ENCODE assay signal across 30 cellular contexts in genomic region chr1:109045595-109045994, GRCh38. TPM values are rescaled to one million over a fixed set of nuclear protein-coding genes. Genes with fewer than 3 reads are reported as not detected.
DNase-seq lines count a peak whose midpoint lies in the region; TF ChIP-seq lines count a peak whose summit lies in the region.
"Had no signal": no experiment of that assay in that cellular context is flagged by ENCODE, and none has a peak within 500 bp of the region (broad histone marks: within the 10 kb centered on the region; RNA-seq: fewer than 3 reads in every experiment).

No MANE protein-coding gene starts in this region.

- H3K4me1 ChIP-seq in HEK293 (ENCODE audit: control insufficient read depth, insufficient read depth, low read length) = no peaks in the 10 kb centered on the region
- peaks cover 7 to 10% (median 8%) of the 10 kb centered on the region in 4 donors for H3K4me1 ChIP-seq in stomach
- H3K4me1 ChIP-seq: BE2C, Caco-2 had no signal

- H3K4me3 ChIP-seq in HEK293 (ENCODE audit: low read depth, low read length) (no peak overlapping the region), stomach (no peak overlapping the region)
- H3K4me3 ChIP-seq: A549; BLaER1; BLaER1 treated with 17β-estradiol and CSF1 and Interleukin-3, amounts not matched to agents 10 nM and 100 nM had no signal

- peak overlapping the region in 2 of 3 experiments; percentile 38 to 41 for H3K4me3 Mint-ChIP-seq in nephron
- H3K4me3 Mint-ChIP-seq: B cell; CD14-positive monocyte; CD4-positive, alpha-beta memory T cell; CD4-positive, alpha-beta T cell; CD8-positive, alpha-beta T cell had no signal

- no peaks in the 10 kb centered on the region for H3K9me3 Mint-ChIP-seq in nephron
- H3K9me3 Mint-ChIP-seq: CD4-positive, alpha-beta memory T cell; CD4-positive, alpha-beta T cell; CD8-positive, alpha-beta memory T cell; CD8-positive, alpha-beta T cell had no signal

- intact Hi-C loops in stomach (cut with DNase I; ENCODE audit: low total_unique reads) = no loop called here

- TF ChIP-seq POLR2A in stomach (IDR thresholded peaks at IDR 0.05) = no peak

- peaks cover 11% of the 10 kb centered on the region for H3K27me3 Mint-ChIP-seq in nephron (ENCODE audit: low read depth)

- CTCF ChIA-PET in HEK293 (lab: Yijun Ruan, JAX) = interaction anchor here (0.8 kb wide), 1 partner anchor 43 kb away, joined by 4 read pairs; no protein-coding TSS in a partner anchor

- H3K36me3 Mint-ChIP-seq in nephron (ENCODE audit: low read depth) = no peaks in the 10 kb centered on the region
- H3K36me3 Mint-ChIP-seq: CD14-positive monocyte; CD4-positive, CD25-positive, alpha-beta regulatory T cell had no signal

- 52 to 69% (median 56%) methylated on average over 1 of the region's 1 CpG for WGBS in stomach, 5 donors

- H3K4me1 Mint-ChIP-seq in nephron = peaks cover 3% of the 10 kb centered on the region

- H3K27ac ChIP-seq in HEK293 (ENCODE audit: extremely low read depth, low read depth, low read length) (no peak overlapping the region), stomach (no peak overlapping the region)
- H3K27ac ChIP-seq: 22Rv1; A549; BLaER1; BLaER1 treated with 17β-estradiol and CSF1 and Interleukin-3, amounts not matched to agents 10 nM and 100 nM; C4-2B had no signal

- no peaks in the 10 kb centered on the region for H3K36me3 ChIP-seq in HEK293 (ENCODE audit: control insufficient read depth in 2 of 2, insufficient read depth in 1 of 2, low read length in 2 of 2)
- no peaks in the 10 kb centered on the region for H3K36me3 ChIP-seq in stomach
- H3K36me3 ChIP-seq: BE2C; BLaER1; BLaER1 treated with 17β-estradiol and CSF1 and Interleukin-3, amounts not matched to agents 10 nM and 100 nM had no signal

- DNase-seq in stomach (no peak), DMS 273 treated with DMSO at 0.1 percent for 48 hours (lab: John Stamatoyannopoulos, UW) (no peak)
- DNase-seq: 8988T; ACHN; AML-193; BE2C; C1 segment of cervical spinal cord; Caco-2; Calu3; CD4-positive, alpha-beta memory T cell; CD4-positive, alpha-beta T cell; CD4-positive, CD25-positive, alpha-beta regulatory T cell; CD8-positive, alpha-beta memory T cell; CD8-positive, alpha-beta T cell; COR-L47; DMS153; DMS53; DMS79; DMS79 treated with DMSO at 0.1 percent for 48 hours; DND-41; EL had no signal

- no peaks in the 10 kb centered on the region for H3K27me3 ChIP-seq in stomach
- H3K27me3 ChIP-seq: BE2C; BLaER1; BLaER1 treated with 17β-estradiol and CSF1 and Interleukin-3, amounts not matched to agents 10 nM and 100 nM had no signal

- POLR2A ChIA-PET in HEK293 (lab: Yijun Ruan, JAX) = no interaction called here

- no peaks in the 10 kb centered on the region for H3K9me3 ChIP-seq in HEK293 (ENCODE audit: control insufficient read depth, insufficient read depth, low read depth, low read length)
- no peaks in the 10 kb centered on the region for H3K9me3 ChIP-seq in stomach
- H3K9me3 ChIP-seq: A549; BE2C; BLaER1; BLaER1 treated with 17β-estradiol and CSF1 and Interleukin-3, amounts not matched to agents 10 nM and 100 nM; Caco-2 had no signal

- H3K27ac Mint-ChIP-seq in nephron = no peak overlapping the region
- H3K27ac Mint-ChIP-seq: B cell; CD4-positive, alpha-beta T cell; CD4-positive, CD25-positive, alpha-beta regulatory T cell; CD8-positive, alpha-beta memory T cell; CD8-positive, alpha-beta T cell had no signal

- TF ChIP-seq CTCF in HEK293 (tag by site-specific recombination; IDR thresholded peaks at IDR 0.05) = no peak
- no peak for TF ChIP-seq CTCF in nephron (IDR thresholded peaks at IDR 0.05; ENCODE audit: unreplicated experiment in 3 of 3)
- no peak for TF ChIP-seq CTCF in stomach (IDR thresholded peaks at IDR 0.05)

- no peak for TF ChIP-seq EP300 in stomach (IDR thresholded peaks at IDR 0.05)

TF ChIP-seq in HEK293, 187 proteins besides CTCF, POLR2A, EP300 and RAD21:
- TF ChIP-seq ZNF639 (tag by site-specific recombination; IDR thresholded peaks at IDR 0.05) (no peak), ZNF664 (tag by site-specific recombination; IDR thresholded peaks at IDR 0.05) (peak; percentile 99), KLF16 (tag by site-specific recombination; IDR thresholded peaks at IDR 0.05) (no peak)

RNA-seq across cellular contexts. Expression of gene WDR47, which starts 3.7 kb away (rescaled TPM):
- total RNA-seq in stomach = 10 to 100 TPM in 3 of 5 donors, 1 to 10 TPM in 2; 4.9 to 16.9 (median 11.1) TPM
- polyA plus RNA-seq in stomach = 1 to 10 TPM; 3.7 to 3.8 (median 3.7) TPM

RNA-seq across cellular contexts. Expression of gene TAF13, which starts 30.2 kb away (rescaled TPM):
- 10 to 100 TPM in 4 of 5 donors, 1 to 10 TPM in 1; 3.5 to 69.9 (median 25.2) TPM for total RNA-seq in stomach
- 10 to 100 TPM; 20.4 to 48.6 (median 46.8) TPM for polyA plus RNA-seq in stomach

RNA-seq across cellular contexts. Expression of gene TMEM167B, which starts 45.0 kb away (rescaled TPM):
- total RNA-seq in stomach = 10 to 100 TPM in 3 of 5 donors, 1 to 10 TPM in 1, not detected in 1; 2.9 to 70.1 (median 44.6) TPM
- 10 to 100 TPM; 15.4 to 26.9 (median 16.3) TPM for polyA plus RNA-seq in stomach
